ENCODE assay signal across 1 cellular context in genomic region chr2:150572194-150572766, GRCh38.
TF ChIP-seq lines count a peak whose summit lies in the region.

No MANE protein-coding gene starts in this region.

TF ChIP-seq in GM23338, 12 proteins besides CTCF, POLR2A, EP300 and RAD21 (continued from another document):
- TF ChIP-seq, protein P1, sequence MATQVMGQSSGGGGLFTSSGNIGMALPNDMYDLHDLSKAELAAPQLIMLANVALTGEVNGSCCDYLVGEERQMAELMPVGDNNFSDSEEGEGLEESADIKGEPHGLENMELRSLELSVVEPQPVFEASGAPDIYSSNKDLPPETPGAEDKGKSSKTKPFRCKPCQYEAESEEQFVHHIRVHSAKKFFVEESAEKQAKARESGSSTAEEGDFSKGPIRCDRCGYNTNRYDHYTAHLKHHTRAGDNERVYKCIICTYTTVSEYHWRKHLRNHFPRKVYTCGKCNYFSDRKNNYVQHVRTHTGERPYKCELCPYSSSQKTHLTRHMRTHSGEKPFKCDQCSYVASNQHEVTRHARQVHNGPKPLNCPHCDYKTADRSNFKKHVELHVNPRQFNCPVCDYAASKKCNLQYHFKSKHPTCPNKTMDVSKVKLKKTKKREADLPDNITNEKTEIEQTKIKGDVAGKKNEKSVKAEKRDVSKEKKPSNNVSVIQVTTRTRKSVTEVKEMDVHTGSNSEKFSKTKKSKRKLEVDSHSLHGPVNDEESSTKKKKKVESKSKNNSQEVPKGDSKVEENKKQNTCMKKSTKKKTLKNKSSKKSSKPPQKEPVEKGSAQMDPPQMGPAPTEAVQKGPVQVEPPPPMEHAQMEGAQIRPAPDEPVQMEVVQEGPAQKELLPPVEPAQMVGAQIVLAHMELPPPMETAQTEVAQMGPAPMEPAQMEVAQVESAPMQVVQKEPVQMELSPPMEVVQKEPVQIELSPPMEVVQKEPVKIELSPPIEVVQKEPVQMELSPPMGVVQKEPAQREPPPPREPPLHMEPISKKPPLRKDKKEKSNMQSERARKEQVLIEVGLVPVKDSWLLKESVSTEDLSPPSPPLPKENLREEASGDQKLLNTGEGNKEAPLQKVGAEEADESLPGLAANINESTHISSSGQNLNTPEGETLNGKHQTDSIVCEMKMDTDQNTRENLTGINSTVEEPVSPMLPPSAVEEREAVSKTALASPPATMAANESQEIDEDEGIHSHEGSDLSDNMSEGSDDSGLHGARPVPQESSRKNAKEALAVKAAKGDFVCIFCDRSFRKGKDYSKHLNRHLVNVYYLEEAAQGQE (IDR thresholded peaks at IDR 0.05; ENCODE audit: unreplicated experiment) = no peak
- TF ChIP-seq NANOG (IDR thresholded peaks at IDR 0.05; ENCODE audit: borderline replicate concordance) = no peak
- no peak for TF ChIP-seq ZNF331 (CRISPR knock-in tag; IDR thresholded peaks at IDR 0.05; ENCODE audit: low read depth)
- no peak for TF ChIP-seq EZH2 (IDR thresholded peaks at IDR 0.05; ENCODE audit: low read depth, unreplicated experiment)
- no peak for TF ChIP-seq ZNF114 (CRISPR knock-in tag; IDR thresholded peaks at IDR 0.05)
- TF ChIP-seq POLR2AphosphoS5 (IDR thresholded peaks at IDR 0.05; ENCODE audit: low read depth) = no peak
TF ChIP-seq in GM23338: peak in this region for 0.
